8 cellular contexts compared by ENCODE assay signal in the genomic region with DNA sequence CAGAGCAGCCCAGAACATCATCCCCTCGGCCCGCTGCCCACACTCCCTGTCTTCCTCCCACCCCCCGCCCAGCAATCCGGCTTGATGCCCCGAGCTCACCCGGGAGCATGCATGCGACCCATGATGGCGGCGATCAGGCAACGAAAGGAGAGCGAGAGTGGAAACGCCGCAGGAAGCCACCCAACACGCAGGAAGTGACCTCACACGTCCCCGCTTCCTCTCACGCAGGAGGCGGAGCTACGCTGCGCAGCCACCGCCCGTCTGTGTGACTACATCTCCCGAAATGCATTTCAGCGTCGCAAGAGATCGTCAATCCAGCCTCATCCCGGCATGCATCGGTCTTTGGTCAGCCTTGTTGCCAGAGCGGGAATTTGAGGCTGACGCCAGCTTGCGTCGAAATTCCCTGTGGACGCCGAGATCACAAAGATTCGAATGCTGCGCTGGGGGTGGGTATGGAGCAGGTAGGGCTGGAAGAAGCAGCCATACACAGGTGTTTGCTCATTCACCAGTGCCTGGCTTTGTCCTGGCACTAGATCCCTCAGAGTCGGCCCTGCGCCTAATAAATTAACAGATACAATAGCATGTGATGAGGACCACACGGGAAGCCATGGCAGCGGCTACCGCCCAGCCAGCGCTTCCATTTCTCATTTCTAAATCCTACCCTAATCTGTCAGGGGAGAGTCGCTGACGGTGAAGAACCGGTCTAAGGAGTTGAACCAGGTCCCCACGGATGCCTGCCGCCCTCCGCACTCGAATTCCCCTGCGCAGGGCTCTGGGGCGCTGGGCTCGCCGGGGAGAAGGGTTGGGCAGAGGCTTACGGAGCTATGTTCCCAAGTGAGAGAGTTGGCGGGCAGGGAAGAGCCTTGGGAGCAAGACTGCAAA. TPM values are rescaled to one million over a fixed set of nuclear protein-coding genes. Genes with fewer than 3 reads are reported as not detected.
A peak's percentile ranks its signal among the peaks of the same experiment; 100 is the strongest.
DNase-seq lines count a peak whose midpoint lies in the region; ATAC-seq and TF ChIP-seq lines count a peak whose summit lies in the region.

Gene RPS13, minus strand, starts transcription at position 148 of the 882 bp plus-strand sequence. Its CDS starts 26 bp downstream, at position 122.

- H3K27me3 Mint-ChIP-seq in activated naive CD4-positive, alpha-beta T cell treated with anti-CD3 and anti-CD28 coated beads, Interleukin-2, amount 50 U/mL, for 24 hours = no peaks in the 10 kb centered on the region

- TF ChIP-seq CTCF in GM06990 (IDR thresholded peaks at IDR 0.05; ENCODE audit: insufficient read depth, low read length, poor library complexity, severe bottlenecking) = no peak

- H3K4me3 ChIP-seq in GM06990 (replicated peaks; ENCODE audit: low read depth, low read length) = peak within 1 kb of the TSS; percentile 98

- peak within 1 kb of the TSS; percentile 99 for H3K27ac Mint-ChIP-seq in activated naive CD4-positive, alpha-beta T cell treated with anti-CD3 and anti-CD28 coated beads, Interleukin-2, amount 50 U/mL, for 24 hours

- H3K4me1 Mint-ChIP-seq in activated naive CD4-positive, alpha-beta T cell treated with anti-CD3 and anti-CD28 coated beads, Interleukin-2, amount 50 U/mL, for 24 hours = peaks cover 43% of the 10 kb centered on the region

- H3K9me3 Mint-ChIP-seq in activated naive CD4-positive, alpha-beta T cell treated with anti-CD3 and anti-CD28 coated beads, Interleukin-2, amount 50 U/mL, for 24 hours = no peaks in the 10 kb centered on the region

- H3K27ac ChIP-seq in temporal lobe (ENCODE audit: low read depth, low read length) = peak within 1 kb of the TSS; percentile 65

- H3K36me3 ChIP-seq in GM06990 (ENCODE audit: control insufficient read depth, insufficient read depth, low read length) = peaks cover 9% of the 10 kb centered on the region

- H3K36me3 Mint-ChIP-seq in activated naive CD4-positive, alpha-beta T cell treated with anti-CD3 and anti-CD28 coated beads, Interleukin-2, amount 50 U/mL, for 24 hours = peaks cover 31% of the 10 kb centered on the region

- ATAC-seq in HG02588 (IDR thresholded peaks at IDR 0.05; ENCODE audit: unreplicated experiment) (peak; percentile 97), SK-N-SH treated with all-trans-retinoic acid at 6 μM for 48 hours (peak; percentile 97)

- H3K27me3 ChIP-seq in GM06990 (replicated peaks; ENCODE audit: control insufficient read depth, insufficient read depth, low read length) = no peaks in the 10 kb centered on the region

- peak; percentile 98 for DNase-seq in GM06990 (ENCODE audit: extremely low read depth, insufficient read length)
- DNase-seq in NCI-H1092 (lab: John Stamatoyannopoulos, UW) = peak; percentile 99
- DNase-seq in glomerular endothelial cell (ENCODE audit: extremely low read depth, low read depth, low spot score) = peak; percentile 93
- DNase-seq in occipital lobe (lab: John Stamatoyannopoulos, UW) = peak; percentile 96

- peak within 1 kb of the TSS; percentile 99 for H3K4me3 Mint-ChIP-seq in activated naive CD4-positive, alpha-beta T cell treated with anti-CD3 and anti-CD28 coated beads, Interleukin-2, amount 50 U/mL, for 24 hours

TF ChIP-seq in SK-N-SH treated with all-trans-retinoic acid at 6 μM for 48 hours, 23 proteins besides CTCF, POLR2A, EP300 and RAD21:
- TF ChIP-seq ARNTL (CRISPR knock-in tag; IDR thresholded peaks at IDR 0.05; ENCODE audit: borderline replicate concordance, low read depth) (no peak), PPARA (CRISPR knock-in tag; IDR thresholded peaks at IDR 0.05; ENCODE audit: borderline replicate concordance) (no peak), TCF4 (CRISPR knock-in tag; IDR thresholded peaks at IDR 0.05; ENCODE audit: borderline replicate concordance) (no peak), ZC3H10 (CRISPR knock-in tag; IDR thresholded peaks at IDR 0.05) (no peak), ISL1 (CRISPR knock-in tag; IDR thresholded peaks at IDR 0.05) (no peak), CREB5 (CRISPR knock-in tag; IDR thresholded peaks at IDR 0.05; ENCODE audit: low read depth) (no peak), TSHZ2 (CRISPR knock-in tag; IDR thresholded peaks at IDR 0.05) (no peak), ZNF70 (CRISPR knock-in tag; IDR thresholded peaks at IDR 0.05) (no peak), ESRRG (CRISPR knock-in tag; IDR thresholded peaks at IDR 0.05) (no peak), RARB (CRISPR knock-in tag; IDR thresholded peaks at IDR 0.05) (no peak), ZNF565 (CRISPR knock-in tag; conservative IDR thresholded peaks at IDR 0.05; ENCODE audit: low read depth) (no peak)
TF ChIP-seq in SK-N-SH treated with all-trans-retinoic acid at 6 μM for 48 hours: peak in this region for 0.

RNA-seq across cellular contexts. Expression of gene RPS13, which starts in this region (rescaled TPM):
- total RNA-seq in glomerular endothelial cell (955 and 1,483 TPM in 2 replicates), occipital lobe (1,606 TPM), temporal lobe (986 TPM)

Comparison
In these comparisons a context has a peak if more than half of its experiments do, and no peak if none do; other contexts are left out.
1. Peak in every context shown above with its lines: DNase-seq, ATAC-seq, H3K4me3 ChIP-seq and H3K27ac ChIP-seq.